9 cellular contexts compared by ENCODE assay signal in the genomic region with DNA sequence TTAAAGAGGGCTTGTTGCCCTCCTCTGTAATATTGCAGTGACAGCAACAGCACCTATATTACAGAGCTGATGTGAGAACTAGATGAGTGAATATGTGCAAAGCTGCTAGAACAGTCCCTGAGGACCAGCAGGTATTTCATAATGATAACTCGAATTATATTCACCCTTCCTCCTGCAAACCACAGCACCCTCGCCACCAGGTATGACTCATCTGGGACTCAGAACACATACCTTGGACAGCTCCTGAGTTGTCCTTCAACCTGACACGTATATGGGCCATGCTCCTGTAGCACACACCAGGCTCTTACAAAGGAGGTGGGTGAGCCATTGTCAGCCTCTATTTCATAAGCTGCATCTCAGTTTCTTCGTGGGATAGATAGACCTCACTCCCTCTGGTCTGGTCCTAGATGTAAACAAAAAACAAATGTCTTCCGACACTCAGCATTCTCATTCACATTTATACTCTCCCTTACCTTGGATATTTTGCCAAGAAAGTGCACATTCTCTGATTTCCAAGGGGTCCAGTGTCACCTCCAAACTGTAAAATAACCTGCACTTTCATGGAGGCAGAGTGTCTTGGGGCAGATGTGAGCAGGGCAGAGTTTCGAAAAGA.
DNase-seq lines count a peak whose midpoint lies in the region; ATAC-seq and TF ChIP-seq lines count a peak whose summit lies in the region.
"Had no signal": no experiment of that assay in that cellular context is flagged by ENCODE, and none has a peak within 500 bp of the region (broad histone marks: within the 10 kb centered on the region; RNA-seq: fewer than 3 reads in every experiment).

No MANE protein-coding gene starts in this region.

- DNase-seq in EL (peak; percentile 34), MG63 (peak; percentile 25), amniotic epithelial cell (ENCODE audit: low read depth) (peak; percentile 79), mesenchymal stem cell (peak; percentile 38), type B pancreatic cell (ENCODE audit: extremely low spot score, unreplicated experiment) (no peak), epidermal melanocyte (ENCODE audit: insufficient read length, low spot score) (no peak), amygdala (lab: John Stamatoyannopoulos, UW) (no peak)

- H2BK120ac ChIP-seq in mesenchymal stem cell (ENCODE audit: low read depth, low read length): no peak overlapping the region

- H3K18ac ChIP-seq in mesenchymal stem cell (ENCODE audit: low read depth in 1 of 2, low read length in 2 of 2): no peak overlapping the region

- ATAC-seq in HG02623 (IDR thresholded peaks at IDR 0.05; ENCODE audit: unreplicated experiment): no peak

- H2BK5ac ChIP-seq in mesenchymal stem cell (ENCODE audit: low read depth, low read length, poor library complexity, severe bottlenecking): no peak overlapping the region

- H4K91ac ChIP-seq in mesenchymal stem cell (ENCODE audit: low read length): no peak overlapping the region

- no peak overlapping the region for H3K4me3 Mint-ChIP-seq in type B pancreatic cell
- H3K4me3 Mint-ChIP-seq: nephron had no signal

- H3K36me3 ChIP-seq in MG63 (no peaks in the 10 kb centered on the region), mesenchymal stem cell (ENCODE audit: control insufficient read depth in 1 of 2, insufficient read depth in 2 of 2, low read depth in 1 of 2, low read length in 2 of 2) (no peaks in the 10 kb centered on the region)

- no peak overlapping the region for H3K4ac ChIP-seq in mesenchymal stem cell (ENCODE audit: low read depth in 1 of 2, low read length in 2 of 2)

- no peaks in the 10 kb centered on the region for H3K79me1 ChIP-seq in mesenchymal stem cell (replicated peaks; ENCODE audit: low read length, poor library complexity, severe bottlenecking)

- H3K27ac ChIP-seq in mesenchymal stem cell (ENCODE audit: low read length, poor library complexity, severe bottlenecking): no peak overlapping the region

- no peak overlapping the region for H2BK15ac ChIP-seq in mesenchymal stem cell (ENCODE audit: low read depth, poor library complexity, severe bottlenecking)

- no peak overlapping the region for H4K8ac ChIP-seq in mesenchymal stem cell (ENCODE audit: low read length)

- no peak overlapping the region for H3K4me3 ChIP-seq in MG63
- no peak overlapping the region for H3K4me3 ChIP-seq in mesenchymal stem cell (ENCODE audit: insufficient read depth in 1 of 2, low read depth in 1 of 2, low read length in 2 of 2)

- TF ChIP-seq CTCF in type B pancreatic cell (conservative IDR thresholded peaks at IDR 0.05): no peak

- peaks cover 7% of the 10 kb centered on the region for H3K4me1 Mint-ChIP-seq in type B pancreatic cell (ENCODE audit: unreplicated experiment)
- H3K4me1 Mint-ChIP-seq: nephron had no signal

- H3K27me3 ChIP-seq in MG63 (peaks cover 24% of the 10 kb centered on the region), mesenchymal stem cell (ENCODE audit: control insufficient read depth in 1 of 2, insufficient read depth in 1 of 2, low read length in 2 of 2) (peaks cover 46 to 87% of the 10 kb centered on the region in 2 experiments)

- H2AK5ac ChIP-seq in mesenchymal stem cell (ENCODE audit: low read length, severe bottlenecking): no peak overlapping the region

- H3K9ac ChIP-seq in mesenchymal stem cell (ENCODE audit: low read length): no peak overlapping the region

- H3K27me3 Mint-ChIP-seq in type B pancreatic cell: peaks cover 41% of the 10 kb centered on the region

- no peak overlapping the region for H3K4me2 ChIP-seq in mesenchymal stem cell (ENCODE audit: low read length, poor library complexity, severe bottlenecking)

- H2AFZ ChIP-seq in mesenchymal stem cell (ENCODE audit: low read depth, low read length): no peak overlapping the region

- no peaks in the 10 kb centered on the region for H3K36me3 Mint-ChIP-seq in type B pancreatic cell

- H3K4me1 ChIP-seq in mesenchymal stem cell (ENCODE audit: control insufficient read depth, insufficient read depth, low read depth, low read length): no peaks in the 10 kb centered on the region

- H3K9me3 ChIP-seq in MG63 (no peaks in the 10 kb centered on the region), mesenchymal stem cell (ENCODE audit: control insufficient read depth, low read length) (no peaks in the 10 kb centered on the region)

- H3K14ac ChIP-seq in mesenchymal stem cell (ENCODE audit: low read length in 2 of 2): no peak overlapping the region

- H2BK12ac ChIP-seq in mesenchymal stem cell (ENCODE audit: low read length in 2 of 2): no peak overlapping the region

- H3K23ac ChIP-seq in mesenchymal stem cell (ENCODE audit: low read length in 2 of 2): no peak overlapping the region

- H3K27ac Mint-ChIP-seq in type B pancreatic cell: no peak overlapping the region
- H3K27ac Mint-ChIP-seq: nephron had no signal

- H3K9me3 Mint-ChIP-seq in type B pancreatic cell: peaks cover 4% of the 10 kb centered on the region
- H3K9me3 Mint-ChIP-seq: nephron had no signal

- whole genome bisulfite sequencing in mesenchymal stem cell: 41% methylated on average over 6 of the region's 6 CpGs

Comparison
In these comparisons a context has a peak if more than half of its experiments do, and no peak if none do; other contexts are left out.
1. DNase-seq: peak in EL (single experiment), MG63 (single experiment), amniotic epithelial cell (single experiment) and mesenchymal stem cell (single experiment); none in type B pancreatic cell (single experiment), epidermal melanocyte (single experiment) and amygdala (0 of 56).